ENCODE assay signal across 1 cellular context in genomic region chr15:40325188-40325587, GRCh38.
TF ChIP-seq lines count a peak whose summit lies in the region.

No MANE protein-coding gene starts in this region.

TF ChIP-seq in HepG2, 621 proteins besides CTCF, POLR2A, EP300 and RAD21:
- TF ChIP-seq ZNF652 (CRISPR knock-in tag; IDR thresholded peaks at IDR 0.05; ENCODE audit: borderline replicate concordance, low read depth), result no peak
- no peak for TF ChIP-seq ADNP (CRISPR knock-in tag; IDR thresholded peaks at IDR 0.05)
- TF ChIP-seq TFE3 (CRISPR knock-in tag; IDR thresholded peaks at IDR 0.05), result no peak
- no peak for TF ChIP-seq GTF2F1 (IDR thresholded peaks at IDR 0.05; ENCODE audit: low read length)
- no peak for TF ChIP-seq ZNF362 (CRISPR knock-in tag; IDR thresholded peaks at IDR 0.05; ENCODE audit: borderline replicate concordance)
- TF ChIP-seq SP140L (CRISPR knock-in tag; IDR thresholded peaks at IDR 0.05; ENCODE audit: borderline replicate concordance), result no peak
- no peak for TF ChIP-seq SP2 (CRISPR knock-in tag; IDR thresholded peaks at IDR 0.05)
- TF ChIP-seq ZNF251 (CRISPR knock-in tag; IDR thresholded peaks at IDR 0.05), result no peak
- TF ChIP-seq ZNF510 (CRISPR knock-in tag; IDR thresholded peaks at IDR 0.05; ENCODE audit: low read depth), result no peak
- TF ChIP-seq NCOA5 (CRISPR knock-in tag; IDR thresholded peaks at IDR 0.05), result no peak
- TF ChIP-seq ZFYVE20 (CRISPR knock-in tag; IDR thresholded peaks at IDR 0.05; ENCODE audit: borderline replicate concordance, low read depth), result no peak
